In genomic region chr7:6376820-6377219, GRCh38 we compare ENCODE assay signal across 1 cellular context.
TF ChIP-seq lines count a peak whose summit lies in the region.

No MANE protein-coding gene starts in this region.

TF ChIP-seq in endothelial cell of umbilical vein, 7 proteins besides CTCF, POLR2A, EP300 and RAD21:
- TF ChIP-seq JUN (IDR thresholded peaks at IDR 0.05; ENCODE audit: borderline replicate concordance, insufficient read depth, insufficient read length, low read depth) = no peak
- TF ChIP-seq EZH2 (IDR thresholded peaks at IDR 0.05; ENCODE audit: borderline replicate concordance, low read depth, low read length, severe bottlenecking) = no peak
- TF ChIP-seq GATA2 (IDR thresholded peaks at IDR 0.05; ENCODE audit: insufficient read depth, insufficient read length, low read depth, low read length) = no peak
- no peak for TF ChIP-seq POLR2AphosphoS5 (IDR thresholded peaks at IDR 0.05; ENCODE audit: insufficient read depth, low read depth, low read length)
- no peak for TF ChIP-seq MYC (IDR thresholded peaks at IDR 0.05; ENCODE audit: low read depth, low read length)
- no peak for TF ChIP-seq MAX (IDR thresholded peaks at IDR 0.05; ENCODE audit: insufficient read depth, insufficient read length)
- TF ChIP-seq FOS (IDR thresholded peaks at IDR 0.05; ENCODE audit: borderline replicate concordance, insufficient read depth, low read length) = no peak
